1 cellular context compared by ENCODE assay signal in genomic region chr1:5992814-5993552, GRCh38.
TF ChIP-seq lines count a peak whose summit lies in the region.

No MANE protein-coding gene starts in this region.

TF ChIP-seq in A549, 52 proteins besides CTCF, POLR2A, EP300 and RAD21 (continued from another document):
- TF ChIP-seq HMGXB4 (CRISPR knock-in tag; IDR thresholded peaks at IDR 0.05; ENCODE audit: borderline replicate concordance) (no peak), SMC3 (IDR thresholded peaks at IDR 0.05) (no peak), JUNB (IDR thresholded peaks at IDR 0.05) (no peak), FOSL2 (IDR thresholded peaks at IDR 0.05) (no peak), FOSL2 (CRISPR knock-in tag; IDR thresholded peaks at IDR 0.05) (no peak), HEYL (CRISPR knock-in tag; IDR thresholded peaks at IDR 0.05) (no peak), PHF8 (IDR thresholded peaks at IDR 0.05; ENCODE audit: borderline replicate concordance, low read depth) (no peak)
